Comparison of ENCODE assay signal across 9 cellular contexts in genomic region chr3:119145500-119146167, GRCh38. TPM values are rescaled to one million over a fixed set of nuclear protein-coding genes. Genes with fewer than 3 reads are reported as not detected.
DNase-seq lines count a peak whose midpoint lies in the region; ATAC-seq and TF ChIP-seq lines count a peak whose summit lies in the region.
"Had no signal": no experiment of that assay in that cellular context is flagged by ENCODE, and none has a peak within 500 bp of the region (broad histone marks: within the 10 kb centered on the region; RNA-seq: fewer than 3 reads in every experiment).

TEX55 (plus strand) TSS chr3:119146165; CDS start chr3:119146190, 25 bp downstream.

- H3K9ac ChIP-seq in endodermal cell (ENCODE audit: extremely low read depth, low read length, poor library complexity, severe bottlenecking): no peak within 1 kb of the TSS

- H3K4me1 ChIP-seq in endodermal cell (ENCODE audit: control insufficient read depth, insufficient read depth, low read length): no peaks in the 10 kb centered on the region
- H3K4me1 ChIP-seq in mucosa of descending colon (ENCODE audit: low read depth): no peaks in the 10 kb centered on the region

- DNase-seq in Caki2 (ENCODE audit: low read depth) (peak; percentile 52), OCI-M1 (lab: John Stamatoyannopoulos, UW) (peak; percentile 45), endodermal cell (peak; percentile 80), mucosa of descending colon (peak in 1 of 3 donors; percentile 37), cerebellar nuclear complex (lab: John Stamatoyannopoulos, UW) (no peak)

- 79 to 84% methylated on average over 20 to 23 of the region's 23 CpGs for WGBS in endodermal cell (ENCODE audit: insufficient coverage in 1 of 2, insufficient read length in 1 of 2), 2 experiments

- intact Hi-C loops in mucosa of descending colon (cut with DNase I, micrococcal nuclease): loop anchor here in 1 of 2 donors (1.0 kb wide), 1 partner anchor 96 kb away; no protein-coding TSS in a partner anchor

- no peaks in the 10 kb centered on the region for H3K36me3 ChIP-seq in endodermal cell (ENCODE audit: control insufficient read depth, insufficient read depth, low read length)
- H3K36me3 ChIP-seq in mucosa of descending colon (ENCODE audit: low read depth): no peaks in the 10 kb centered on the region
- H3K36me3 ChIP-seq: neutrophil had no signal

- H3K4me3 ChIP-seq in endodermal cell (ENCODE audit: low read length): no peak within 1 kb of the TSS
- no peak within 1 kb of the TSS for H3K4me3 ChIP-seq in mucosa of descending colon

- no peak within 1 kb of the TSS for H3K27ac Mint-ChIP-seq in endodermal cell

- no peak within 1 kb of the TSS for H3K27ac ChIP-seq in endodermal cell (ENCODE audit: low read depth, low read length)
- H3K27ac ChIP-seq: neutrophil had no signal

- H3K9me3 ChIP-seq in endodermal cell (ENCODE audit: control insufficient read depth, low read length): no peaks in the 10 kb centered on the region
- H3K9me3 ChIP-seq in mucosa of descending colon: no peaks in the 10 kb centered on the region
- H3K9me3 ChIP-seq: neutrophil had no signal

- peak; percentile 69 for ATAC-seq in GM18870 (IDR thresholded peaks at IDR 0.05; ENCODE audit: unreplicated experiment)
- peak; percentile 38 for ATAC-seq in HG03558 (IDR thresholded peaks at IDR 0.05; ENCODE audit: extremely low read depth, unreplicated experiment)
- peak; percentile 88 for ATAC-seq in mucosa of descending colon
- no peak for ATAC-seq in GM19023 (IDR thresholded peaks at IDR 0.05; ENCODE audit: unreplicated experiment)

- no peaks in the 10 kb centered on the region for H3K36me3 Mint-ChIP-seq in endodermal cell (ENCODE audit: low read depth)

- peaks cover 2% of the 10 kb centered on the region for H3K4me1 Mint-ChIP-seq in endodermal cell

- TF ChIP-seq CTCF in endodermal cell (conservative IDR thresholded peaks at IDR 0.05) (peak; percentile 87), mucosa of descending colon (IDR thresholded peaks at IDR 0.05) (peak; percentile 41)

- H3K27me3 Mint-ChIP-seq in endodermal cell (ENCODE audit: insufficient read depth): peaks cover 5% of the 10 kb centered on the region

- H3K9me3 Mint-ChIP-seq in endodermal cell: peaks cover 4% of the 10 kb centered on the region

- no peaks in the 10 kb centered on the region for H3K27me3 ChIP-seq in endodermal cell (ENCODE audit: control insufficient read depth, insufficient read depth, low read length, poor library complexity, severe bottlenecking)
- H3K27me3 ChIP-seq: neutrophil had no signal

- in situ Hi-C loops in Caki2 (cut with HindIII; ENCODE audit: low pct_unique_long_range_greater_than_20kb, low sequenced_read_pairs): no loop called here

- no peak within 1 kb of the TSS for H3K4me3 Mint-ChIP-seq in endodermal cell

RNA-seq across cellular contexts. Expression of gene TEX55, which starts in this region (rescaled TPM):
- total RNA-seq in Caki2 (2014; rRNA removed; shearing (Covaris generic); ENCODE audit: low replicate concordance): not detected in 2 replicates
- total RNA-seq in endodermal cell: not detected
- polyA plus RNA-seq in endodermal cell (2013, experiment 1 of 2): not detected
- not detected for polyA plus RNA-seq in endodermal cell (2013, experiment 2 of 2)
- not detected for total RNA-seq in mucosa of descending colon

Comparison
In these comparisons a context has a peak if more than half of its experiments do, and no peak if none do; other contexts are left out.
1. Peak in DNase-seq in Caki2; RNA of the gene not detected or under 1 TPM.
2. Peak in DNase-seq in endodermal cell; RNA of the gene not detected or under 1 TPM.
3. Peak in ATAC-seq in mucosa of descending colon; RNA of the gene not detected or under 1 TPM.